Comparison of ENCODE assay signal across 20 cellular contexts in the genomic region with DNA sequence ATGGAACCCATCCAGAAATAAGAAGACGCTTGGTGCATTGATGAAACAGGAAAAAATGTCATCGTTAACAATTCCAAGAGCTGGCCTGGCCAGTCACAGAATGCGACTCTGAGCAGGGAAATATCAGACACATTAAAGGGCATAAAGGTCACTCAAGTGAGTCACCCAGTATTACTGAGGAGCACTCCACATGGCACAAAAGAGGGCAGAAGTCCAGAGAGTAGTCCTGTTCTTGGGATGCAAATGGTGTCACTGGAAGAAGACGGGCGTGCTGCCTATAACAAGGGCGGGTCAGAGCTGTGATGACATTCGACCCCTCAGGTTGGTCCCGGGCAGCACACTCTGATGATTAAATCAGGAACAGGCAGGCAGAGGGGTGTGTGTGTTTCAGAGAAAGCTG.
DNase-seq lines count a peak whose midpoint lies in the region; ATAC-seq, FAIRE-seq and TF ChIP-seq lines count a peak whose summit lies in the region.
"Had no signal": no experiment of that assay in that cellular context is flagged by ENCODE, and none has a peak within 500 bp of the region (broad histone marks: within the 10 kb centered on the region; RNA-seq: fewer than 3 reads in every experiment).

No MANE protein-coding gene starts in this region.

- TF ChIP-seq CTCF in MM.1S (IDR thresholded peaks at IDR 0.05; ENCODE audit: low read length) = no peak
- no peak for TF ChIP-seq CTCF in K562 (IDR thresholded peaks at IDR 0.05 in 2 of 3, conservative IDR thresholded peaks at IDR 0.05 in 1 of 3; ENCODE audit: insufficient read depth in 2 of 3, low read depth in 1 of 3, low read length in 3 of 3)
- no peak for TF ChIP-seq CTCF in progenitor cell of endocrine pancreas (IDR thresholded peaks at IDR 0.05; ENCODE audit: unreplicated experiment)
- TF ChIP-seq CTCF in spleen (IDR thresholded peaks at IDR 0.05 in 8 of 11, conservative IDR thresholded peaks at IDR 0.05 in 3 of 11) = no peak
- no peak for TF ChIP-seq CTCF in osteoblast (IDR thresholded peaks at IDR 0.05; ENCODE audit: extremely low read depth, low read depth, low read length)

- H3K4me1 Mint-ChIP-seq in progenitor cell of endocrine pancreas (ENCODE audit: low read depth) = peaks cover 4% of the 10 kb centered on the region
- H3K4me1 Mint-ChIP-seq: CD4-positive, alpha-beta memory T cell had no signal

- TF ChIP-seq POLR2A in K562 (conservative IDR thresholded peaks at IDR 0.05) (no peak), spleen (IDR thresholded peaks at IDR 0.05) (no peak)

- H2AFZ ChIP-seq in MM.1S (ENCODE audit: low read length) (no peak overlapping the region), K562 (ENCODE audit: low read depth, low read length) (no peak overlapping the region), osteoblast (ENCODE audit: low read length) (no peak overlapping the region)
- H2AFZ ChIP-seq: GM23248 had no signal

- peak overlapping the region; percentile 63 for H3K27ac Mint-ChIP-seq in progenitor cell of endocrine pancreas
- H3K27ac Mint-ChIP-seq: CD4-positive, alpha-beta memory T cell had no signal

- no peak overlapping the region for H3K9ac ChIP-seq in MM.1S (ENCODE audit: low read length)
- no peak overlapping the region for H3K9ac ChIP-seq in K562 (ENCODE audit: insufficient read depth in 1 of 2, low read depth in 2 of 2, low read length in 2 of 2)
- H3K9ac ChIP-seq: GM23248 had no signal

- H3F3A ChIP-seq in MM.1S (ENCODE audit: insufficient read depth, low read length) = peaks cover 16% of the 10 kb centered on the region

- 44% methylated on average over 8 of the region's 8 CpGs for WGBS in K562 (ENCODE audit: insufficient coverage, low coverage, missing lambda C conversion rate)
- 71 to 85% (median 79%) methylated on average over 8 of the region's 8 CpGs for WGBS in spleen, 5 donors

- H3K27ac ChIP-seq in MM.1S (ENCODE audit: low read length) (no peak overlapping the region), K562 (ENCODE audit: extremely low read depth, low read depth, low read length) (no peak overlapping the region), spleen (no peak overlapping the region), osteoblast (ENCODE audit: low read depth, low read length) (no peak overlapping the region)
- H3K27ac ChIP-seq: C4-2B, GM23248 had no signal

- H3K4me3 ChIP-seq in MM.1S (ENCODE audit: low read length) (no peak overlapping the region), K562 (no peak overlapping the region), spleen (no peak overlapping the region), osteoblast (ENCODE audit: insufficient read depth, low read length) (no peak overlapping the region)
- H3K4me3 ChIP-seq: GM23248 had no signal

- H3K79me2 ChIP-seq in MM.1S (ENCODE audit: low read length) (peaks cover 17% of the 10 kb centered on the region), K562 (ENCODE audit: control insufficient read depth, insufficient read depth, low read length) (peaks cover 91% of the 10 kb centered on the region), osteoblast (ENCODE audit: insufficient read depth, low read length) (no peaks in the 10 kb centered on the region)

- in situ Hi-C loops in K562 (cut with MboI) = no loop called here

- no peak for ATAC-seq in K562
- ATAC-seq in HG03039 (IDR thresholded peaks at IDR 0.05; ENCODE audit: unreplicated experiment) = no peak
- no peak for ATAC-seq in HG03520 (IDR thresholded peaks at IDR 0.05; ENCODE audit: unreplicated experiment)
- ATAC-seq: HCT116, HepG2 had no signal

- H3K4me2 ChIP-seq in MM.1S (ENCODE audit: low read depth, low read length) (peak overlapping the region; percentile 18; the same call in 1 of the 2 replicates), K562 (ENCODE audit: insufficient read depth, low read length) (no peak overlapping the region), osteoblast (ENCODE audit: insufficient read depth, low read length) (no peak overlapping the region)

- TF ChIP-seq RAD21 in K562 (CRISPR knock-in tag; conservative IDR thresholded peaks at IDR 0.05 in 1 of 2, IDR thresholded peaks at IDR 0.05 in 1 of 2) = no peak

- H3K36me3 ChIP-seq in MM.1S (replicated peaks; ENCODE audit: insufficient read depth, low read length) = no peaks in the 10 kb centered on the region
- H3K36me3 ChIP-seq in K562 (ENCODE audit: control insufficient read depth, insufficient read depth, low read length) = peaks cover 70% of the 10 kb centered on the region
- no peaks in the 10 kb centered on the region for H3K36me3 ChIP-seq in spleen
- no peaks in the 10 kb centered on the region for H3K36me3 ChIP-seq in osteoblast (ENCODE audit: insufficient read depth, low read length)
- H3K36me3 ChIP-seq: BE2C had no signal

- TF ChIP-seq EP300 in K562 (IDR thresholded peaks at IDR 0.05; ENCODE audit: low read length) = no peak

- no peaks in the 10 kb centered on the region for H3K9me3 Mint-ChIP-seq in progenitor cell of endocrine pancreas (ENCODE audit: low read depth)

- CTCF ChIA-PET in K562 (lab: Yijun Ruan, JAX; ENCODE audit: low intra/inter-chr PET ratio) = no interaction called here

- POLR2A ChIA-PET in K562 (lab: Yijun Ruan, JAX) = interaction anchor here (0.6 to 1.6 kb wide), 4 partner anchors 9 to 755 kb away, joined by 3 to 5 read pairs (median 4); no protein-coding TSS in a partner anchor

- BruUV-seq in K562 (replicated peaks; lab: Mats Ljungman, UMichigan) = no TSS peak

- H3K9me3 ChIP-seq in MM.1S (replicated peaks; ENCODE audit: insufficient read depth, low read length) = no peaks in the 10 kb centered on the region
- no peaks in the 10 kb centered on the region for H3K9me3 ChIP-seq in K562 (replicated peaks; ENCODE audit: control insufficient read depth, insufficient read depth, low read depth, low read length)
- no peaks in the 10 kb centered on the region for H3K9me3 ChIP-seq in spleen
- peaks cover 2% of the 10 kb centered on the region for H3K9me3 ChIP-seq in osteoblast (ENCODE audit: low read depth, low read length)
- H3K9me3 ChIP-seq: BE2C had no signal

- H3K36me3 Mint-ChIP-seq in progenitor cell of endocrine pancreas (ENCODE audit: insufficient read depth) = no peaks in the 10 kb centered on the region
- H3K36me3 Mint-ChIP-seq: CD4-positive, alpha-beta memory T cell had no signal

- H3K4me3 Mint-ChIP-seq in progenitor cell of endocrine pancreas (ENCODE audit: low read depth) = no peak overlapping the region
- H3K4me3 Mint-ChIP-seq: CD4-positive, alpha-beta memory T cell had no signal

- H3K27me3 ChIP-seq in MM.1S (replicated peaks; ENCODE audit: insufficient read depth, low read length) (no peaks in the 10 kb centered on the region), K562 (ENCODE audit: control insufficient read depth in 2 of 2, insufficient read depth in 2 of 2, low read length in 2 of 2) (no peaks in the 10 kb centered on the region), spleen (replicated peaks in 1 of 7) (no peaks in the 10 kb centered on the region), osteoblast (ENCODE audit: insufficient read depth, low read length) (no peaks in the 10 kb centered on the region)
- H3K27me3 ChIP-seq: BE2C had no signal

- H4K20me1 ChIP-seq in MM.1S (ENCODE audit: insufficient read depth, low read length) = no peaks in the 10 kb centered on the region
- H4K20me1 ChIP-seq in K562 (replicated peaks; ENCODE audit: control insufficient read depth, insufficient read depth, low read length) = peaks cover 68% of the 10 kb centered on the region
- H4K20me1 ChIP-seq in osteoblast (ENCODE audit: insufficient read depth, low read length) = no peaks in the 10 kb centered on the region

- no peaks in the 10 kb centered on the region for H3K9me2 ChIP-seq in MM.1S (replicated peaks; ENCODE audit: insufficient read depth, low read length)

- no peak for FAIRE-seq in K562 (lab: Jason Lieb, UNC)
- FAIRE-seq: A204.1, D721Med, H54, HepG2 had no signal

- peaks cover 6% of the 10 kb centered on the region for H3K9me1 ChIP-seq in K562 (ENCODE audit: control insufficient read depth, insufficient read depth, low read length)

- intact Hi-C loops in K562 (cut with micrococcal nuclease) = no loop called here
- intact Hi-C loops in spleen (cut with DNase I; ENCODE audit: low total_unique reads) = no loop called here

- H3K27me3 Mint-ChIP-seq in progenitor cell of endocrine pancreas = peaks cover 17% of the 10 kb centered on the region
- H3K27me3 Mint-ChIP-seq: CD4-positive, alpha-beta memory T cell had no signal

- H3K4me1 ChIP-seq in MM.1S (ENCODE audit: low read length) = peaks cover 32% of the 10 kb centered on the region
- H3K4me1 ChIP-seq in K562 (replicated peaks in 1 of 2; ENCODE audit: control insufficient read depth in 2 of 2, insufficient read depth in 2 of 2, low read length in 2 of 2) = peaks cover 11 to 26% of the 10 kb centered on the region in 2 experiments; a peak in 4 of 5 replicates
- peaks cover 0 to 9% (median 0%) of the 10 kb centered on the region in 6 donors for H3K4me1 ChIP-seq in spleen
- H3K4me1 ChIP-seq in osteoblast (ENCODE audit: insufficient read depth, low read length) = no peaks in the 10 kb centered on the region
- H3K4me1 ChIP-seq: BE2C had no signal

- DNase-seq in MM.1S = no peak
- DNase-seq in K562 (ENCODE audit: extremely low read depth in 1 of 4, low spot score in 3 of 4) = no peak
- no peak for DNase-seq in progenitor cell of endocrine pancreas (ENCODE audit: low spot score, unreplicated experiment)
- DNase-seq in spleen = peak; percentile 19
- no peak for DNase-seq in HUDEP-2 (lab: John Stamatoyannopoulos, UW; ENCODE audit: unreplicated experiment in 76 of 76)
- no peak for DNase-seq in osteoblast (ENCODE audit: insufficient read length, low spot score, missing footprints)
- DNase-seq: BE2C; CD4-positive, alpha-beta memory T cell; DMS153; DMS79 treated with DMSO at 0.1 percent for 48 hours; GDM1; GM23248 had no signal

TF ChIP-seq in K562, 482 proteins besides CTCF, POLR2A, EP300 and RAD21:
- TF ChIP-seq, protein P1, sequence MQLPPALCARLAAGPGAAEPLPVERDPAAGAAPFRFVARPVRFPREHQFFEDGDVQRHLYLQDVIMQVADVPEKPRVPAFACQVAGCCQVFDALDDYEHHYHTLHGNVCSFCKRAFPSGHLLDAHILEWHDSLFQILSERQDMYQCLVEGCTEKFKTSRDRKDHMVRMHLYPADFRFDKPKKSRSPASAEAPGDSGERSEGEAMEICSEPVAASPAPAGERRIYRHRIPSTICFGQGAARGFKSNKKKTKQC (CRISPR knock-in tag; IDR thresholded peaks at IDR 0.05) = no peak
- 0 out of 2 replicates have a peak, but pooled peaks have one; percentile 19 for TF ChIP-seq FOSL1 (tag; conservative IDR thresholded peaks at IDR 0.05)
- no peak for TF ChIP-seq JUN (IDR thresholded peaks at IDR 0.05; ENCODE audit: borderline replicate concordance, low read depth, low read length)
- no peak for TF ChIP-seq JUN (CRISPR knock-in tag; IDR thresholded peaks at IDR 0.05; ENCODE audit: borderline replicate concordance)
TF ChIP-seq in K562: peak in this region for 1.
